In the genomic region with DNA sequence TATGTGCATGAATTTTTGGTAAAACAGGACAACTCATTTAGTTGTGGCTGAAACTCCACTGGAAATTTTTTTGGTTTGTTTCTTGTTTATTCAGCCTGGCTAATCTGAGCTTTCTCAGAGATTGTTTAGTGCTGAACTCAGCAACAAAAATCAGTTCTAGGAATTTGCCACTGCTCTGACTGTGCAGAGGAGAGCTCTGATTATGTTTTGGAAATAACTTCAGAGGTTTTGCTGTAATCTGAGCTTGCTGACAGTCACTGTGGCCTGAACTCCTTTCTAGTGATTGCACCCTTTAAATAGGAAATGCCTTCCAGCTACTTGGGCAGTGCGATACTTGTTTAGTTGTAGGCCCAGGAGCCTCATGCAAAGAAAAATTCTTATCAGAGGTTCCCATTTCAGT, we compare ENCODE assay signal across 8 cellular contexts.
A peak's percentile ranks its signal among the peaks of the same experiment; 100 is the strongest.
DNase-seq lines count a peak whose midpoint lies in the region; ATAC-seq and TF ChIP-seq lines count a peak whose summit lies in the region.

No MANE protein-coding gene starts in this region.

- H3K27ac ChIP-seq in lung (ENCODE audit: low read depth in 1 of 2, low read length in 1 of 2): no peak overlapping the region

- ATAC-seq in lung (ENCODE audit: insufficient read depth, low FRiP score) (peak; percentile 13), HG03342 (IDR thresholded peaks at IDR 0.05; ENCODE audit: unreplicated experiment) (no peak), GM19035 (IDR thresholded peaks at IDR 0.05; ENCODE audit: unreplicated experiment) (no peak)

- H3K4me1 ChIP-seq in lung (ENCODE audit: control insufficient read depth in 2 of 2, insufficient read depth in 2 of 2, low read length in 2 of 2): no peaks in the 10 kb centered on the region

- no peaks in the 10 kb centered on the region for H3K27me3 ChIP-seq in lung (ENCODE audit: control insufficient read depth, insufficient read depth)

- H3K4me3 ChIP-seq in lung: no peak overlapping the region

- H3K36me3 ChIP-seq in lung (ENCODE audit: control insufficient read depth in 2 of 2, insufficient read depth in 2 of 2, low read length in 2 of 2): peaks cover 10 to 12% of the 10 kb centered on the region in 2 donors

- peaks cover 0 to 5% of the 10 kb centered on the region in 2 donors for H3K9me3 ChIP-seq in lung (ENCODE audit: control insufficient read depth in 2 of 2, insufficient read depth in 1 of 2, low read length in 1 of 2)

- TF ChIP-seq CTCF in AG09319 (IDR thresholded peaks at IDR 0.05; ENCODE audit: low read depth, low read length) (no peak), lung (IDR thresholded peaks at IDR 0.05; ENCODE audit: control extremely low read depth, extremely low read depth) (no peak)

- DNase-seq in AG09319 (ENCODE audit: extremely low read depth, low read depth) (peak; percentile 93), HS-5 (ENCODE audit: low read depth) (peak; percentile 67), amniotic stem cell (lab: John Stamatoyannopoulos, UW) (peak; percentile 82), lung (ENCODE audit: low spot score) (no peak), cerebellar cortex (ENCODE audit: low spot score) (no peak), HUDEP-2 (lab: John Stamatoyannopoulos, UW; ENCODE audit: unreplicated experiment in 76 of 76) (no peak)

- WGBS in lung, 2 donors: 26 to 59% methylated on average over 1 of the region's 1 CpG

Comparison
In these comparisons a context has a peak if more than half of its experiments do, and no peak if none do; other contexts are left out.
1. DNase-seq: peak in AG09319 (single experiment), HS-5 (single experiment) and amniotic stem cell (single experiment); none in lung (single experiment), cerebellar cortex (single experiment) and HUDEP-2 (0 of 76).